Comparison of ENCODE assay signal across 1 cellular context in genomic region chr7:74405191-74405898, GRCh38.
TF ChIP-seq lines count a peak whose summit lies in the region.

No MANE protein-coding gene starts in this region.

TF ChIP-seq in HCT116, 20 proteins besides CTCF, POLR2A, EP300 and RAD21 (continued from another document):
- TF ChIP-seq TCF7L2 (IDR thresholded peaks at IDR 0.05; ENCODE audit: borderline replicate concordance, extremely low read depth, insufficient read depth, insufficient read length) (no peak), CBX3 (IDR thresholded peaks at IDR 0.05; ENCODE audit: low read depth) (no peak), EZH2 (IDR thresholded peaks at IDR 0.05) (no peak), SRF (IDR thresholded peaks at IDR 0.05; ENCODE audit: low read depth) (no peak), POLR2AphosphoS5 (IDR thresholded peaks at IDR 0.05; ENCODE audit: low read depth, low read length) (no peak), EZH2phosphoT487 (IDR thresholded peaks at IDR 0.05; ENCODE audit: borderline replicate concordance) (no peak), EGR1 (IDR thresholded peaks at IDR 0.05; ENCODE audit: low read depth) (no peak)
